8 cellular contexts compared by ENCODE assay signal in the genomic region with DNA sequence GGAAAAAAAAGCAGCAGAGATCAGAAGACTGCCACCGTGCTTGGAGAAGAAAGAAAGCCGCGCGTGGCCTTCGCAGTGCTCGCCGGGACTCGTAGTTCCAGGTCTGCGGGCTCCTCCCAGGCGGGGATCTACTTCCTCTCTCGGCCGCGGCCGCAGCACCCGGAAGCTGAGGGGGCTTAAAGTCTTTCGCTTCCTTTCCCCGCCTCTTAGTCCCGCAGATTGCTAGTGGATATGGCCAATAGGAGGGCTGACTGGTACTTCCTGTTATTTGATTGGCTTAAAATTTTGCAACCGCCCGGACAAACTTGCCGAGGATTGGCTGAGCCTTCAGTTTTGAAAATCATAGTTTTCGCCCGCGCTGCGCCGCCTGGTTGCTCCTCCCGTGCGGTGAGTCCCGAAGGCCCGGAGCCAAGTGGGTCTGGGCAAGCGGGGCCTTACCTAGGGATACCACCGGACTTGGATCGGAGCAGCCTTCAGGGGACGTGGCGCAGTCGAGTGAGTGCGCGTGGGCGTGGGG. TPM values are rescaled to one million over a fixed set of nuclear protein-coding genes. Genes with fewer than 3 reads are reported as not detected.
DNase-seq lines count a peak whose midpoint lies in the region; ATAC-seq, FAIRE-seq and TF ChIP-seq lines count a peak whose summit lies in the region.

Gene INCENP, plus strand, starts transcription at position 343 of the 517 bp plus-strand sequence. CDS start 4,151 bp downstream, outside the sequence.

- peaks cover 5% of the 10 kb centered on the region for H3K27me3 Mint-ChIP-seq in activated T-cell treated with anti-CD3 and anti-CD28 coated beads, Interleukin-2, amount 50 U/mL, for 72 hours (ENCODE audit: low read depth)

- peaks cover 33% of the 10 kb centered on the region for H3K4me1 Mint-ChIP-seq in activated T-cell treated with anti-CD3 and anti-CD28 coated beads, Interleukin-2, amount 50 U/mL, for 72 hours (ENCODE audit: low read depth)

- H3K9me3 ChIP-seq in KOPT-K1 (ENCODE audit: insufficient read depth, low read length, poor library complexity, severe bottlenecking) (no peaks in the 10 kb centered on the region), esophagus squamous epithelium (no peaks in the 10 kb centered on the region)

- peak in 2 of 4 donors; percentile 49 to 55 for TF ChIP-seq POLR2A in esophagus squamous epithelium (IDR thresholded peaks at IDR 0.05)

- intact Hi-C loops in esophagus squamous epithelium (cut with DNase I) = no loop called here

- H3K9me3 Mint-ChIP-seq in activated T-cell treated with anti-CD3 and anti-CD28 coated beads, Interleukin-2, amount 50 U/mL, for 72 hours = no peaks in the 10 kb centered on the region

- peaks cover 17 to 31% (median 19%) of the 10 kb centered on the region in 3 donors for H3K4me1 ChIP-seq in esophagus squamous epithelium

- peak within 1 kb of the TSS; percentile 79 to 86 for H3K4me3 Mint-ChIP-seq in activated T-cell treated with anti-CD3 and anti-CD28 coated beads, Interleukin-2, amount 50 U/mL, for 72 hours

- ATAC-seq in GM21786 (IDR thresholded peaks at IDR 0.05; ENCODE audit: unreplicated experiment) = peak; percentile 93
- ATAC-seq in activated T-cell treated with anti-CD3 and anti-CD28 coated beads, Interleukin-2, amount 50 U/mL, for 72 hours (replicated peaks in 1 of 2) = peak; percentile 98 to 99

- peak within 1 kb of the TSS; percentile 67 to 97 (median 83) for H3K4me3 ChIP-seq in esophagus squamous epithelium

- peak in 2 of 6 experiments; percentile 11 to 14 for TF ChIP-seq CTCF in esophagus squamous epithelium (IDR thresholded peaks at IDR 0.05)

- DNase-seq in DMS79 treated with DMSO at 0.1 percent for 48 hours (lab: John Stamatoyannopoulos, UW) = peak; percentile 98
- DNase-seq in RCC 7860 (ENCODE audit: low spot score) = peak; percentile 96
- peak; percentile 94 to 96 for DNase-seq in activated T-cell treated with anti-CD3 and anti-CD28 coated beads, Interleukin-2, amount 50 U/mL, for 72 hours
- DNase-seq in esophagus squamous epithelium (lab: John Stamatoyannopoulos, UW) = peak; percentile 85
- DNase-seq in myocyte (ENCODE audit: low read depth) = peak; percentile 100
- peak; percentile 86 to 92 for DNase-seq in stimulated activated CD8-positive, alpha-beta memory T cell treated with anti-CD3 and anti-CD28 coated beads, Interleukin-7, amount 100 ng/mL, for 48 hours (ENCODE audit: extremely low read depth in 1 of 2, low read depth in 1 of 2)

- peak within 1 kb of the TSS; percentile 96 for H3K27ac Mint-ChIP-seq in activated T-cell treated with anti-CD3 and anti-CD28 coated beads, Interleukin-2, amount 50 U/mL, for 72 hours

- H3K36me3 ChIP-seq in KOPT-K1 (ENCODE audit: insufficient read depth, low read length) (peaks cover 32% of the 10 kb centered on the region), esophagus squamous epithelium (peaks cover 2 to 11% (median 3%) of the 10 kb centered on the region in 3 donors)

- peaks cover 6 to 16% of the 10 kb centered on the region in 2 donors for H3K36me3 Mint-ChIP-seq in activated T-cell treated with anti-CD3 and anti-CD28 coated beads, Interleukin-2, amount 50 U/mL, for 72 hours (ENCODE audit: insufficient read depth in 2 of 2)

- WGBS in esophagus squamous epithelium, 2 donors = 0 to 1% methylated on average over 17 to 25 of the region's 39 CpGs

- no peaks in the 10 kb centered on the region for H3K27me3 ChIP-seq in esophagus squamous epithelium

- peak; percentile 90 for FAIRE-seq in RCC 7860 (lab: Jason Lieb, UNC)

- H3K27ac ChIP-seq in KOPT-K1 (ENCODE audit: low read depth, low read length, poor library complexity, severe bottlenecking) (peak within 1 kb of the TSS; percentile 95), esophagus squamous epithelium (peak within 1 kb of the TSS; percentile 86 to 94 (median 89))

RNA-seq across cellular contexts. Expression of gene INCENP, which starts in this region (rescaled TPM):
- 100 to 1,000 TPM; 129 to 161 TPM for total RNA-seq in activated T-cell treated with anti-CD3 and anti-CD28 coated beads, Interleukin-2, amount 50 U/mL, for 72 hours
- total RNA-seq in esophagus squamous epithelium (10 to 100 TPM; 33.8 to 84.0 (median 53.1) TPM), myocyte (11.6 and 12.3 TPM in 2 replicates)
- 9.1 TPM for polyA plus RNA-seq in myocyte (2012)

Comparison
In these comparisons a context has a peak if more than half of its experiments do, and no peak if none do; other contexts are left out.
1. Peak in every context shown above with its lines: DNase-seq, ATAC-seq, H3K4me3 ChIP-seq and H3K27ac ChIP-seq.